ENCODE assay signal across 10 cellular contexts in the genomic region with DNA sequence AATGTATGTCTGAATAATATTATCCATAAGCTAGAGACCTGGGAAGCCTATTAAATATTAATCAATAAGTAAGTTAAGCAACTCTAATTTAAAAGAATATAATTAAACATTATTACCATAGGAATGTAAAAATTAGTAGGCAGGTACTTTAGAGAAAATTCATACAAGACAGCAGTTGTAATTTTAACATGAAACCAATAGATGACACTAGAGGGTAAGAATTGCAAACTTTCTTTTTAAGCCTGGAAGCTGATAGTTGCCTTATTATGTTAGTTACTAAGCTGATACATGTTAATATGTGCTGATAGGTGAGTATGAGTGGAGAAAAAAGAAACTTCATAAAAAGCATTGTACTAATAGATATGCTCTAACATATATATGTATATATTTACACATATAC.
DNase-seq lines count a peak whose midpoint lies in the region; ATAC-seq and TF ChIP-seq lines count a peak whose summit lies in the region.
"Had no signal": no experiment of that assay in that cellular context is flagged by ENCODE, and none has a peak within 500 bp of the region (broad histone marks: within the 10 kb centered on the region; RNA-seq: fewer than 3 reads in every experiment).

No MANE protein-coding gene starts in this region.

- DNase-seq in left ventricle myocardium inferior, result no peak
- no peak for DNase-seq in right atrium auricular region (ENCODE audit: low spot score)
- peak; percentile 24 for DNase-seq in NCI-H748 (lab: John Stamatoyannopoulos, UW; ENCODE audit: unreplicated experiment)
- DNase-seq in fibroblast of peridontal ligament (ENCODE audit: extremely low read depth), result peak; percentile 9
- no peak for DNase-seq in OCI-M2 (lab: John Stamatoyannopoulos, UW; ENCODE audit: unreplicated experiment)
- DNase-seq in activated T-helper 2 cell treated with anti-CD3 and anti-CD28 coated beads, Interferon-gamma antibody, Interleukin-2, Interleukin-4, amounts not matched to agents 10 μg/mL and 5 μg/mL and 100 μg/mL, durations not matched to agents 14 hours and 24 hours and 36 hours (ENCODE audit: low spot score), result no peak
- no peak for DNase-seq in AML-193 (lab: John Stamatoyannopoulos, UW)
- DNase-seq: effector CD8-positive, alpha-beta T cell; MG63 had no signal

- TF ChIP-seq CTCF in left ventricle myocardium inferior (IDR thresholded peaks at IDR 0.05; ENCODE audit: borderline replicate concordance) (peak; percentile 55), right atrium auricular region (IDR thresholded peaks at IDR 0.05) (peak in 1 of 2 donors; percentile 55)

- no peak overlapping the region for H3K4me3 ChIP-seq in left ventricle myocardium inferior
- no peak overlapping the region for H3K4me3 ChIP-seq in right atrium auricular region
- H3K4me3 ChIP-seq: MG63 had no signal

- no peaks in the 10 kb centered on the region for H3K4me1 ChIP-seq in left ventricle myocardium inferior
- no peaks in the 10 kb centered on the region for H3K4me1 ChIP-seq in right atrium auricular region

- H3K27me3 ChIP-seq in left ventricle myocardium inferior (ENCODE audit: low read depth) (no peaks in the 10 kb centered on the region), right atrium auricular region (no peaks in the 10 kb centered on the region)
- H3K27me3 ChIP-seq: MG63 had no signal

- H3K4me1 Mint-ChIP-seq in activated T-helper 2 cell treated with anti-CD3 and anti-CD28 coated beads, Interferon-gamma antibody, Interleukin-2, Interleukin-4, amounts not matched to agents 10 μg/mL and 5 μg/mL and 100 μg/mL, durations not matched to agents 14 hours and 24 hours and 36 hours (ENCODE audit: low read depth), result no peaks in the 10 kb centered on the region

- H3K9me3 Mint-ChIP-seq in activated T-helper 2 cell treated with anti-CD3 and anti-CD28 coated beads, Interferon-gamma antibody, Interleukin-2, Interleukin-4, amounts not matched to agents 10 μg/mL and 5 μg/mL and 100 μg/mL, durations not matched to agents 14 hours and 24 hours and 36 hours, result no peaks in the 10 kb centered on the region

- intact Hi-C loops in left ventricle myocardium inferior (cut with micrococcal nuclease), result no loop called here
- intact Hi-C loops in activated T-helper 2 cell treated with anti-CD3 and anti-CD28 coated beads, Interferon-gamma antibody, Interleukin-2, Interleukin-4, amounts not matched to agents 10 μg/mL and 5 μg/mL and 100 μg/mL, durations not matched to agents 14 hours and 24 hours and 36 hours (cut with micrococcal nuclease), result no loop called here

- H3K27me3 Mint-ChIP-seq in activated T-helper 2 cell treated with anti-CD3 and anti-CD28 coated beads, Interferon-gamma antibody, Interleukin-2, Interleukin-4, amounts not matched to agents 10 μg/mL and 5 μg/mL and 100 μg/mL, durations not matched to agents 14 hours and 24 hours and 36 hours (ENCODE audit: low read depth), result no peaks in the 10 kb centered on the region

- H3K27ac Mint-ChIP-seq in activated T-helper 2 cell treated with anti-CD3 and anti-CD28 coated beads, Interferon-gamma antibody, Interleukin-2, Interleukin-4, amounts not matched to agents 10 μg/mL and 5 μg/mL and 100 μg/mL, durations not matched to agents 14 hours and 24 hours and 36 hours, result no peak overlapping the region

- ATAC-seq in GM21723 (IDR thresholded peaks at IDR 0.05; ENCODE audit: unreplicated experiment), result no peak

- no peaks in the 10 kb centered on the region for H3K36me3 Mint-ChIP-seq in activated T-helper 2 cell treated with anti-CD3 and anti-CD28 coated beads, Interferon-gamma antibody, Interleukin-2, Interleukin-4, amounts not matched to agents 10 μg/mL and 5 μg/mL and 100 μg/mL, durations not matched to agents 14 hours and 24 hours and 36 hours (ENCODE audit: low read depth)

- no peak overlapping the region for H3K27ac ChIP-seq in left ventricle myocardium inferior (replicated peaks)
- H3K27ac ChIP-seq in right atrium auricular region, result no peak overlapping the region

- no peak overlapping the region for H3K4me3 Mint-ChIP-seq in activated T-helper 2 cell treated with anti-CD3 and anti-CD28 coated beads, Interferon-gamma antibody, Interleukin-2, Interleukin-4, amounts not matched to agents 10 μg/mL and 5 μg/mL and 100 μg/mL, durations not matched to agents 14 hours and 24 hours and 36 hours (ENCODE audit: low read depth)

- no peaks in the 10 kb centered on the region for H3K36me3 ChIP-seq in left ventricle myocardium inferior
- no peaks in the 10 kb centered on the region for H3K36me3 ChIP-seq in right atrium auricular region
- H3K36me3 ChIP-seq: MG63 had no signal

- H3K9me3 ChIP-seq in left ventricle myocardium inferior (replicated peaks) (no peaks in the 10 kb centered on the region), right atrium auricular region (no peaks in the 10 kb centered on the region)
- H3K9me3 ChIP-seq: MG63 had no signal

Comparison
In these comparisons a context has a peak if more than half of its experiments do, and no peak if none do; other contexts are left out.
1. DNase-seq: peak in NCI-H748 (single experiment) and fibroblast of peridontal ligament (single experiment); none in left ventricle myocardium inferior (single experiment), right atrium auricular region (single experiment), OCI-M2 (single experiment), activated T-helper 2 cell treated with anti-CD3 and anti-CD28 coated beads, Interferon-gamma antibody, Interleukin-2, Interleukin-4, amounts not matched to agents 10 μg/mL and 5 μg/mL and 100 μg/mL, durations not matched to agents 14 hours and 24 hours and 36 hours (single experiment) and AML-193 (0 of 2).